Comparison of ENCODE assay signal across 9 cellular contexts in the genomic region with DNA sequence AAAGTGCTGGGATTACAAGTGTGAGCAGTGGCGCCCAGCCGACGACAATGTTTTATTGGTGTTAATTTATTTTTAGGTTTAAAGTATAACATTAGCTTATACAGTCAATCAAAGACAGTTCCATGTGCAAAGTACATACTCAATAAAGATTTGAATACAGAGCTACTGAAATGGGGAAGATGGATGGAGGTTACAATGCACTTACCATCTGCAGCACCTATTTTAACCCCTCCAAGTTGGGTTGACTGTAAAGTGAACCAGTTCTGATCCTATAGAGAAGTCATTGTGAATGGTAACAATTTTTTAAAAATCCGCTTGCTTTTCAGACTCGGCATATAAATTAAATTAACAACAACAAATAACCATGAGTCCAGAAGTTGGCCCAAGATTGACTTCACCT. TPM values are rescaled to one million over a fixed set of nuclear protein-coding genes. Genes with fewer than 3 reads are reported as not detected.
DNase-seq lines count a peak whose midpoint lies in the region; ATAC-seq and TF ChIP-seq lines count a peak whose summit lies in the region.
"Had no signal": no experiment of that assay in that cellular context is flagged by ENCODE, and none has a peak within 500 bp of the region (broad histone marks: within the 10 kb centered on the region; RNA-seq: fewer than 3 reads in every experiment).

No MANE protein-coding gene starts in this region.

- peaks cover 3% of the 10 kb centered on the region for H3K27me3 Mint-ChIP-seq in nephron progenitor cell (ENCODE audit: low read depth, poor library complexity)

- intact Hi-C loops in dorsolateral prefrontal cortex (cut with DNase I), result no loop called here

- peaks cover 36% of the 10 kb centered on the region for H3K4me1 Mint-ChIP-seq in nephron progenitor cell

- no peaks in the 10 kb centered on the region for H3K9me3 ChIP-seq in BLaER1
- no peaks in the 10 kb centered on the region for H3K9me3 ChIP-seq in MG63

- H3K36me3 ChIP-seq in BLaER1 (peaks cover 21% of the 10 kb centered on the region), MG63 (no peaks in the 10 kb centered on the region)

- H3K9me3 Mint-ChIP-seq in nephron progenitor cell, result no peaks in the 10 kb centered on the region

- H3K27me3 ChIP-seq in BLaER1, result no peaks in the 10 kb centered on the region
- H3K27me3 ChIP-seq in MG63, result no peaks in the 10 kb centered on the region
- no peaks in the 10 kb centered on the region for H3K27me3 ChIP-seq in dorsolateral prefrontal cortex

- H3K4me3 Mint-ChIP-seq in nephron progenitor cell, result peak overlapping the region; percentile 88

- H3K4me3 ChIP-seq in BLaER1 (peak overlapping the region; percentile 100), MG63 (peak overlapping the region; percentile 75), dorsolateral prefrontal cortex (peak overlapping the region; percentile 35 to 99 (median 94))

- H3K9ac ChIP-seq in BLaER1, result peak overlapping the region; percentile 99

- H3K4me2 ChIP-seq in BLaER1, result peak overlapping the region; percentile 79

- peaks cover 21% of the 10 kb centered on the region for H3K4me1 ChIP-seq in BLaER1

- DNase-seq in MG63 (no peak), dorsolateral prefrontal cortex (no peak), nephron progenitor cell (no peak), NCI-H2029 treated with DMSO at 0.1 percent for 48 hours (lab: John Stamatoyannopoulos, UW) (no peak), NCI-H226 (no peak)
- DNase-seq in activated CD8-positive, alpha-beta memory T cell treated with anti-CD3 and anti-CD28 coated beads for 24 hours, result no peak

- H3K27ac ChIP-seq in BLaER1 (no peak overlapping the region), dorsolateral prefrontal cortex (peak overlapping the region in 54 of 59 donors; percentile 11 to 98 (median 86))

- ATAC-seq in HG03135 (IDR thresholded peaks at IDR 0.05; ENCODE audit: unreplicated experiment), result no peak

- H3K27ac Mint-ChIP-seq in nephron progenitor cell, result peak overlapping the region; percentile 95

- no peaks in the 10 kb centered on the region for H3K36me3 Mint-ChIP-seq in nephron progenitor cell (ENCODE audit: low read depth)

- H4K20me1 ChIP-seq in BLaER1, result peaks cover 24% of the 10 kb centered on the region

- TF ChIP-seq CTCF in dorsolateral prefrontal cortex (IDR thresholded peaks at IDR 0.05 in 54 of 56, conservative IDR thresholded peaks at IDR 0.05 in 2 of 56; ENCODE audit: low read depth in 1 of 56, partially characterized antibody in 56 of 56), result no peak
- no peak for TF ChIP-seq CTCF in nephron progenitor cell (IDR thresholded peaks at IDR 0.05)

RNA-seq across cellular contexts. Expression of a gene that starts 0.7 kb away (rescaled TPM):
- 3.1 and 13.8 TPM in 2 replicates for total RNA-seq in MG63 (2014; rRNA removed; shearing (Covaris generic); ENCODE audit: low replicate concordance)
- total RNA-seq in dorsolateral prefrontal cortex, result 10 to 100 TPM; 10.9 to 28.1 (median 18.3) TPM

RNA-seq across cellular contexts. Expression of a gene that starts 7.7 kb away (rescaled TPM):
- not detected in 2 replicates for total RNA-seq in MG63 (2014; rRNA removed; shearing (Covaris generic); ENCODE audit: low replicate concordance)
- total RNA-seq in dorsolateral prefrontal cortex, result 10 to 100 TPM in 1 of 120 experiments, 1 to 10 TPM in 97, under 1 TPM in 6, not detected in 16; 0.72 to 11.5 (median 2.6) TPM
- total RNA-seq: bronchial epithelial cell had no signal

RNA-seq across cellular contexts. Expression of a gene that starts 19.5 kb away (rescaled TPM):
- total RNA-seq in MG63 (2014; rRNA removed; shearing (Covaris generic); ENCODE audit: low replicate concordance), result 19.8 and 38.6 TPM in 2 replicates
- total RNA-seq in dorsolateral prefrontal cortex, result 10 to 100 TPM; 46.0 to 96.6 (median 69.2) TPM

RNA-seq across cellular contexts. Expression of a gene that starts 39.3 kb away (rescaled TPM):
- total RNA-seq in MG63 (2014; rRNA removed; shearing (Covaris generic); ENCODE audit: low replicate concordance), result 0.72 and 1.9 TPM in 2 replicates
- total RNA-seq in dorsolateral prefrontal cortex, result 1 to 10 TPM in 110 of 120 experiments, under 1 TPM in 8, not detected in 2; 0.26 to 6.7 (median 2.2) TPM

RNA-seq across cellular contexts. Expression of a gene that starts 44.3 kb away (rescaled TPM):
- 8.8 and 12.7 TPM in 2 replicates for total RNA-seq in MG63 (2014; rRNA removed; shearing (Covaris generic); ENCODE audit: low replicate concordance)
- 10 to 100 TPM; 21.1 to 56.9 (median 38.9) TPM for total RNA-seq in dorsolateral prefrontal cortex
